ENCODE assay signal across 15 cellular contexts in genomic region chr10:123491692-123492415, GRCh38.
"Had no signal": no experiment of that assay in that cellular context is flagged by ENCODE, and none has a peak within 500 bp of the region (broad histone marks: within the 10 kb centered on the region; RNA-seq: fewer than 3 reads in every experiment).

No MANE protein-coding gene starts in this region.

- DNase-seq: activated CD4-positive, alpha-beta memory T cell treated with anti-CD3 and anti-CD28 coated beads for 36 hours; activated CD4-positive, alpha-beta T cell treated with anti-CD3 and anti-CD28 coated beads for 36 hours; activated CD8-positive, alpha-beta memory T cell treated with anti-CD3 and anti-CD28 coated beads, Interleukin-2, amount 10 ng/mL, durations not matched to agents 7 days and 5 days; activated naive CD4-positive, alpha-beta T cell treated with anti-CD3 and anti-CD28 coated beads, Interleukin-2, amount 10 ng/mL, durations not matched to agents 7 days and 5 days; activated T-cell treated with anti-CD3 and anti-CD28 coated beads, Interleukin-2, amount 50 U/mL, for 1 hour; head of caudate nucleus; islet precursor cell; mammary epithelial cell; naive B cell; stimulated activated CD4-positive, alpha-beta T cell treated with anti-CD3 and anti-CD28 coated beads, Interleukin-15, amount 100 ng/mL, for 24 hours; stimulated activated CD4-positive, alpha-beta T cell treated with anti-CD3 and anti-CD28 coated beads, Interleukin-4, amount 100 ng/mL, for 1 hour; stimulated activated naive B cell treated with anti-CD40 and anti-IgM and Interleukin-4, amounts not matched to agents 10 μg/mL and 1 μg/mL and 100 μg/mL, for 72 hours; tibial artery; uterus; WERI-Rb-1 had no signal
